16 cellular contexts compared by ENCODE assay signal in genomic region chr7:139594911-139595476, GRCh38.
DNase-seq lines count a peak whose midpoint lies in the region; ATAC-seq and TF ChIP-seq lines count a peak whose summit lies in the region.
"Had no signal": no experiment of that assay in that cellular context is flagged by ENCODE, and none has a peak within 500 bp of the region (broad histone marks: within the 10 kb centered on the region; RNA-seq: fewer than 3 reads in every experiment).

No MANE protein-coding gene starts in this region.

- no peaks in the 10 kb centered on the region for H4K20me1 ChIP-seq in fibroblast of lung (ENCODE audit: control insufficient read depth, extremely low read depth, insufficient read depth, low read length)

- no peaks in the 10 kb centered on the region for H3K9me3 ChIP-seq in fibroblast of lung (ENCODE audit: control insufficient read depth, insufficient read depth, low read depth, low read length)

- no peak overlapping the region for H2AFZ ChIP-seq in fibroblast of lung (ENCODE audit: low read length)

- H3K27me3 Mint-ChIP-seq in natural killer cell (ENCODE audit: low read depth in 2 of 2): no peaks in the 10 kb centered on the region
- H3K27me3 Mint-ChIP-seq in natural killer cell treated with Interleukin-12 subunit alpha and Interleukin-12 subunit beta and Interleukin-15 and Interleukin-18, amount 100 ng/mL, for 72 hours: no peaks in the 10 kb centered on the region
- H3K27me3 Mint-ChIP-seq: B cell; CD4-positive, alpha-beta T cell had no signal

- intact Hi-C loops in natural killer cell (cut with micrococcal nuclease): no loop called here

- peak overlapping the region; percentile 41 to 78 for H3K27ac Mint-ChIP-seq in natural killer cell
- no peak overlapping the region for H3K27ac Mint-ChIP-seq in natural killer cell treated with Interleukin-12 subunit alpha and Interleukin-12 subunit beta and Interleukin-15 and Interleukin-18, amount 100 ng/mL, for 72 hours
- H3K27ac Mint-ChIP-seq: B cell; CD4-positive, alpha-beta T cell had no signal

- peaks cover 0 to 10% of the 10 kb centered on the region in 2 donors for H3K4me1 Mint-ChIP-seq in natural killer cell
- H3K4me1 Mint-ChIP-seq in natural killer cell treated with Interleukin-12 subunit alpha and Interleukin-12 subunit beta and Interleukin-15 and Interleukin-18, amount 100 ng/mL, for 72 hours (ENCODE audit: low read depth in 2 of 2): peaks cover 0 to 11% of the 10 kb centered on the region in 2 donors
- H3K4me1 Mint-ChIP-seq: B cell had no signal

- no peaks in the 10 kb centered on the region for H3K27me3 ChIP-seq in fibroblast of lung (ENCODE audit: control insufficient read depth, insufficient read depth, low read length)

- H3K27ac ChIP-seq in fibroblast of lung (ENCODE audit: insufficient read depth, low read length): peak overlapping the region; percentile 18

- no peak overlapping the region for H3K4me3 ChIP-seq in fibroblast of lung (replicated peaks in 1 of 4; ENCODE audit: control extremely low read depth in 1 of 4, insufficient read depth in 1 of 4, low read depth in 3 of 4, low read length in 4 of 4)
- H3K4me3 ChIP-seq: GM12878 had no signal

- ATAC-seq in natural killer cell: no peak
- no peak for ATAC-seq in natural killer cell treated with Interleukin-12 subunit alpha and Interleukin-12 subunit beta and Interleukin-15 and Interleukin-18, amount 100 ng/mL, for 72 hours
- ATAC-seq in omental fat pad (ENCODE audit: low FRiP score): peak; percentile 45
- ATAC-seq: GM12878, HCT116 had no signal

- no peaks in the 10 kb centered on the region for H3K9me3 Mint-ChIP-seq in natural killer cell
- H3K9me3 Mint-ChIP-seq in natural killer cell treated with Interleukin-12 subunit alpha and Interleukin-12 subunit beta and Interleukin-15 and Interleukin-18, amount 100 ng/mL, for 72 hours: no peaks in the 10 kb centered on the region
- H3K9me3 Mint-ChIP-seq: CD4-positive, alpha-beta T cell had no signal

- H3K36me3 ChIP-seq in fibroblast of lung (ENCODE audit: control insufficient read depth, insufficient read depth, low read length): peaks cover 21% of the 10 kb centered on the region

- no peak overlapping the region for H3K4me2 ChIP-seq in fibroblast of lung (ENCODE audit: extremely low read depth, insufficient read depth, low read length)

- H3K36me3 Mint-ChIP-seq in natural killer cell: peaks cover 42% of the 10 kb centered on the region
- H3K36me3 Mint-ChIP-seq in natural killer cell treated with Interleukin-12 subunit alpha and Interleukin-12 subunit beta and Interleukin-15 and Interleukin-18, amount 100 ng/mL, for 72 hours: peaks cover 31% of the 10 kb centered on the region

- DNase-seq in natural killer cell (no peak), fibroblast of lung (ENCODE audit: low read depth in 2 of 2) (peak in 1 of 2 donors; percentile 34), omental fat pad (ENCODE audit: low spot score) (no peak), NCI-H69 (lab: John Stamatoyannopoulos, UW) (no peak), T-helper 9 cell (no peak), NCI-H187 (lab: John Stamatoyannopoulos, UW) (no peak)
- no peak for DNase-seq in natural killer cell treated with Interleukin-12 subunit alpha and Interleukin-12 subunit beta and Interleukin-15 and Interleukin-18, amount 100 ng/mL, for 72 hours (ENCODE audit: low spot score)
- DNase-seq: Calu3; CD4-positive, alpha-beta T cell; Karpas-422; NCI-H1417; NCI-H2029; NCI-H510A had no signal

- H3K4me1 ChIP-seq in fibroblast of lung (ENCODE audit: control insufficient read depth, extremely low read depth, insufficient read depth, low read length): no peaks in the 10 kb centered on the region

- H3K4me3 Mint-ChIP-seq in natural killer cell: no peak overlapping the region
- H3K4me3 Mint-ChIP-seq in natural killer cell treated with Interleukin-12 subunit alpha and Interleukin-12 subunit beta and Interleukin-15 and Interleukin-18, amount 100 ng/mL, for 72 hours: no peak overlapping the region
- H3K4me3 Mint-ChIP-seq: B cell; CD4-positive, alpha-beta T cell had no signal

- no peak for TF ChIP-seq CTCF in natural killer cell (IDR thresholded peaks at IDR 0.05)
- no peak for TF ChIP-seq CTCF in fibroblast of lung (conservative IDR thresholded peaks at IDR 0.05 in 1 of 2, IDR thresholded peaks at IDR 0.05 in 1 of 2; ENCODE audit: low read depth in 1 of 2, low read length in 2 of 2)
- no peak for TF ChIP-seq CTCF in omental fat pad (IDR thresholded peaks at IDR 0.05)

- H3K9ac ChIP-seq in fibroblast of lung (ENCODE audit: insufficient read depth, low read length): no peak overlapping the region

- H3K79me2 ChIP-seq in fibroblast of lung (ENCODE audit: control insufficient read depth, insufficient read depth, low read length): no peaks in the 10 kb centered on the region

Comparison
In these comparisons a context has a peak if more than half of its experiments do, and no peak if none do; other contexts are left out.
1. H3K27ac Mint-ChIP-seq: peak in natural killer cell (2 of 2); none in natural killer cell treated with Interleukin-12 subunit alpha and Interleukin-12 subunit beta and Interleukin-15 and Interleukin-18, amount 100 ng/mL, for 72 hours (0 of 2).